ENCODE assay signal across 1 cellular context in the genomic region with DNA sequence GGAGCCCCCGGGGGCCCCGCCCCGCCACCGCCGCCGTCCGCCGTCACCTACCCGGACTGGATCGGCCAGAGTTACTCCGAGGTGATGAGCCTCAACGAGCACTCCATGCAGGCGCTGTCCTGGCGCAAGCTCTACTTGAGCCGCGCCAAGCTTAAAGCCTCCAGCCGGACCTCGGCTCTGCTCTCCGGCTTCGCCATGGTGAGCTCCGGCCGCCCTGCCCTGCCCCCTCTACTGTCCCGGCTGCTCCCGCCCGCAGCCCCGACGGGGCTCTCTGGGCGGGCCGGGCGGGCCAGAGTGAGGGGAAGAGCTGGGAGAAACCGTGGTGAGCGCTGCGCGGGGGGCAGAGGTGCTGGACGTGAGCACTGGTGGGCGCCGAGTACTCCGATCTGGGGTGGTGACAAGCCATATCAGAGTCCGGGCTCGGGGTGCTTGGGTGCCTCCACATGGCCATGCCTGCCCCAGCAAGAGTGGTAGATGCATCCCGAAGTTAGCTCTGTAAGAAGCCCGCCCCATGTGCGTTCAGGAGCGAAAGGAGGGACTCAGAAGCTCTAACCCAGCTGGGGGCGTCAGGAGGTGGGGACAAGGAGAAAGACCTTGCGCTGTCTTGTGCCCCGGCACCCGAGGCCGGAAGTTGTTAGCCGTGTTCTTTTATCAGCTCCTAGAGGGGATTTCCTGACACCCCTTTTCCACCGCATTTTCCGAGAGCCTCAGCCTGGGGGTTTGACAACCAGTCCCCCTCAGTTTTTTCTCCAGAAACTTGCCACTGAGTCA.
A peak's percentile ranks its signal among the peaks of the same experiment; 100 is the strongest.
TF ChIP-seq lines count a peak whose summit lies in the region.

No MANE protein-coding gene starts in this region.

TF ChIP-seq in HepG2, 621 proteins besides CTCF, POLR2A, EP300 and RAD21 (continued from another document and continues in another):
- TF ChIP-seq NFIB (CRISPR knock-in tag; IDR thresholded peaks at IDR 0.05; ENCODE audit: borderline replicate concordance) (no peak), ERF (CRISPR knock-in tag; IDR thresholded peaks at IDR 0.05) (no peak), ZNF550 (CRISPR knock-in tag; IDR thresholded peaks at IDR 0.05; ENCODE audit: borderline replicate concordance) (no peak), HCFC1 (IDR thresholded peaks at IDR 0.05; ENCODE audit: low read depth, low read length) (no peak), NFYB (CRISPR knock-in tag; IDR thresholded peaks at IDR 0.05) (no peak), FOXO1 (CRISPR knock-in tag; IDR thresholded peaks at IDR 0.05) (no peak), SCMH1 (CRISPR knock-in tag; IDR thresholded peaks at IDR 0.05; ENCODE audit: borderline replicate concordance) (no peak), ZNF496 (CRISPR knock-in tag; IDR thresholded peaks at IDR 0.05; ENCODE audit: insufficient replicate concordance) (no peak), ZNF17 (CRISPR knock-in tag; IDR thresholded peaks at IDR 0.05) (no peak), SIN3A (IDR thresholded peaks at IDR 0.05; ENCODE audit: borderline replicate concordance, low read depth, low read length) (no peak; the same call in 1 of the 2 replicates), PHF21A (CRISPR knock-in tag; IDR thresholded peaks at IDR 0.05) (0 out of 2 replicates have a peak, but pooled peaks have one; percentile 19), KLF11 (CRISPR knock-in tag; IDR thresholded peaks at IDR 0.05) (no peak), ZNF282 (IDR thresholded peaks at IDR 0.05; ENCODE audit: partially characterized antibody) (no peak), ZNF780A (CRISPR knock-in tag; IDR thresholded peaks at IDR 0.05) (no peak), PHF20 (CRISPR knock-in tag; IDR thresholded peaks at IDR 0.05) (peak; percentile 33), MBNL3 (CRISPR knock-in tag; conservative IDR thresholded peaks at IDR 0.05) (no peak), ISX (CRISPR knock-in tag; conservative IDR thresholded peaks at IDR 0.05) (no peak), SAP130 (CRISPR knock-in tag; IDR thresholded peaks at IDR 0.05; ENCODE audit: low read depth) (peak; percentile 67), HNF4A (CRISPR knock-in tag; IDR thresholded peaks at IDR 0.05) (no peak), ZNF75D (CRISPR knock-in tag; IDR thresholded peaks at IDR 0.05; ENCODE audit: borderline replicate concordance) (no peak), MLLT10 (CRISPR knock-in tag; IDR thresholded peaks at IDR 0.05) (no peak), ZNF552 (CRISPR knock-in tag; IDR thresholded peaks at IDR 0.05; ENCODE audit: borderline replicate concordance) (no peak), ZNF563 (CRISPR knock-in tag; IDR thresholded peaks at IDR 0.05) (no peak), ZNF562 (CRISPR knock-in tag; IDR thresholded peaks at IDR 0.05; ENCODE audit: borderline replicate concordance) (no peak), ZBTB7A (CRISPR knock-in tag; IDR thresholded peaks at IDR 0.05) (no peak), NR2F1 (CRISPR knock-in tag; IDR thresholded peaks at IDR 0.05) (no peak), U2AF1 (optimal IDR thresholded peaks at IDR 0.05; ENCODE audit: low read depth, low read length) (no peak), ESRRA (CRISPR knock-in tag; IDR thresholded peaks at IDR 0.05; ENCODE audit: low read depth) (peak; percentile 12; the same call in 1 of the 2 replicates), TAF1 (CRISPR knock-in tag; IDR thresholded peaks at IDR 0.05) (peak; percentile 10; the same call in 1 of the 2 replicates), MTF1 (CRISPR knock-in tag; IDR thresholded peaks at IDR 0.05) (0 out of 2 replicates have a peak, but pooled peaks have one; percentile 31), DMAP1 (CRISPR knock-in tag; IDR thresholded peaks at IDR 0.05) (no peak), ZNF256 (CRISPR knock-in tag; conservative IDR thresholded peaks at IDR 0.05) (no peak), ZFYVE20 (CRISPR knock-in tag; IDR thresholded peaks at IDR 0.05; ENCODE audit: borderline replicate concordance, low read depth) (no peak)
- TF ChIP-seq, protein P1, sequence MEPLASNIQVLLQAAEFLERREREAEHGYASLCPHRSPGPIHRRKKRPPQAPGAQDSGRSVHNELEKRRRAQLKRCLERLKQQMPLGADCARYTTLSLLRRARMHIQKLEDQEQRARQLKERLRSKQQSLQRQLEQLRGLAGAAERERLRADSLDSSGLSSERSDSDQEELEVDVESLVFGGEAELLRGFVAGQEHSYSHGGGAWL (CRISPR knock-in tag; IDR thresholded peaks at IDR 0.05), result no peak
- TF ChIP-seq, protein P2, sequence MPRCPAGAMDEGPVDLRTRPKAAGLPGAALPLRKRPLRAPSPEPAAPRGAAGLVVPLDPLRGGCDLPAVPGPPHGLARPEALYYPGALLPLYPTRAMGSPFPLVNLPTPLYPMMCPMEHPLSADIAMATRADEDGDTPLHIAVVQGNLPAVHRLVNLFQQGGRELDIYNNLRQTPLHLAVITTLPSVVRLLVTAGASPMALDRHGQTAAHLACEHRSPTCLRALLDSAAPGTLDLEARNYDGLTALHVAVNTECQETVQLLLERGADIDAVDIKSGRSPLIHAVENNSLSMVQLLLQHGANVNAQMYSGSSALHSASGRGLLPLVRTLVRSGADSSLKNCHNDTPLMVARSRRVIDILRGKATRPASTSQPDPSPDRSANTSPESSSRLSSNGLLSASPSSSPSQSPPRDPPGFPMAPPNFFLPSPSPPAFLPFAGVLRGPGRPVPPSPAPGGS (CRISPR knock-in tag; IDR thresholded peaks at IDR 0.05), result no peak
- TF ChIP-seq, protein P3, sequence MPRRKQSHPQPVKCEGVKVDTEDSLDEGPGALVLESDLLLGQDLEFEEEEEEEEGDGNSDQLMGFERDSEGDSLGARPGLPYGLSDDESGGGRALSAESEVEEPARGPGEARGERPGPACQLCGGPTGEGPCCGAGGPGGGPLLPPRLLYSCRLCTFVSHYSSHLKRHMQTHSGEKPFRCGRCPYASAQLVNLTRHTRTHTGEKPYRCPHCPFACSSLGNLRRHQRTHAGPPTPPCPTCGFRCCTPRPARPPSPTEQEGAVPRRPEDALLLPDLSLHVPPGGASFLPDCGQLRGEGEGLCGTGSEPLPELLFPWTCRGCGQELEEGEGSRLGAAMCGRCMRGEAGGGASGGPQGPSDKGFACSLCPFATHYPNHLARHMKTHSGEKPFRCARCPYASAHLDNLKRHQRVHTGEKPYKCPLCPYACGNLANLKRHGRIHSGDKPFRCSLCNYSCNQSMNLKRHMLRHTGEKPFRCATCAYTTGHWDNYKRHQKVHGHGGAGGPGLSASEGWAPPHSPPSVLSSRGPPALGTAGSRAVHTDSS (CRISPR knock-in tag; conservative IDR thresholded peaks at IDR 0.05), result no peak
- TF ChIP-seq, protein P4, sequence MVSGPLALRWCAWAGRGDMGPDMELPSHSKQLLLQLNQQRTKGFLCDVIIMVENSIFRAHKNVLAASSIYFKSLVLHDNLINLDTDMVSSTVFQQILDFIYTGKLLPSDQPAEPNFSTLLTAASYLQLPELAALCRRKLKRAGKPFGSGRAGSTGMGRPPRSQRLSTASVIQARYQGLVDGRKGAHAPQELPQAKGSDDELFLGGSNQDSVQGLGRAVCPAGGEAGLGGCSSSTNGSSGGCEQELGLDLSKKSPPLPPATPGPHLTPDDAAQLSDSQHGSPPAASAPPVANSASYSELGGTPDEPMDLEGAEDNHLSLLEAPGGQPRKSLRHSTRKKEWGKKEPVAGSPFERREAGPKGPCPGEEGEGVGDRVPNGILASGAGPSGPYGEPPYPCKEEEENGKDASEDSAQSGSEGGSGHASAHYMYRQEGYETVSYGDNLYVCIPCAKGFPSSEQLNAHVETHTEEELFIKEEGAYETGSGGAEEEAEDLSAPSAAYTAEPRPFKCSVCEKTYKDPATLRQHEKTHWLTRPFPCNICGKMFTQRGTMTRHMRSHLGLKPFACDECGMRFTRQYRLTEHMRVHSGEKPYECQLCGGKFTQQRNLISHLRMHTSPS (CRISPR knock-in tag; IDR thresholded peaks at IDR 0.05; ENCODE audit: low read depth), result no peak
- TF ChIP-seq, protein P5, sequence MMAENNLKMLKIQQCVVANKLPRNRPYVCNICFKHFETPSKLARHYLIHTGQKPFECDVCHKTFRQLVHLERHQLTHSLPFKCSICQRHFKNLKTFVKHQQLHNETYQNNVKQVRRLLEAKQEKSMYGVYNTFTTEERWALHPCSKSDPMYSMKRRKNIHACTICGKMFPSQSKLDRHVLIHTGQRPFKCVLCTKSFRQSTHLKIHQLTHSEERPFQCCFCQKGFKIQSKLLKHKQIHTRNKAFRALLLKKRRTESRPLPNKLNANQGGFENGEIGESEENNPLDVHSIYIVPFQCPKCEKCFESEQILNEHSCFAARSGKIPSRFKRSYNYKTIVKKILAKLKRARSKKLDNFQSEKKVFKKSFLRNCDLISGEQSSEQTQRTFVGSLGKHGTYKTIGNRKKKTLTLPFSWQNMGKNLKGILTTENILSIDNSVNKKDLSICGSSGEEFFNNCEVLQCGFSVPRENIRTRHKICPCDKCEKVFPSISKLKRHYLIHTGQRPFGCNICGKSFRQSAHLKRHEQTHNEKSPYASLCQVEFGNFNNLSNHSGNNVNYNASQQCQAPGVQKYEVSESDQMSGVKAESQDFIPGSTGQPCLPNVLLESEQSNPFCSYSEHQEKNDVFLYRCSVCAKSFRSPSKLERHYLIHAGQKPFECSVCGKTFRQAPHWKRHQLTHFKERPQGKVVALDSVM (CRISPR knock-in tag; IDR thresholded peaks at IDR 0.05), result no peak
- TF ChIP-seq, protein P6, sequence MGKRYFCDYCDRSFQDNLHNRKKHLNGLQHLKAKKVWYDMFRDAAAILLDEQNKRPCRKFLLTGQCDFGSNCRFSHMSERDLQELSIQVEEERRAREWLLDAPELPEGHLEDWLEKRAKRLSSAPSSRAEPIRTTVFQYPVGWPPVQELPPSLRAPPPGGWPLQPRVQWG (CRISPR knock-in tag; IDR thresholded peaks at IDR 0.05; ENCODE audit: borderline replicate concordance, low read depth), result no peak
- TF ChIP-seq, protein P7, sequence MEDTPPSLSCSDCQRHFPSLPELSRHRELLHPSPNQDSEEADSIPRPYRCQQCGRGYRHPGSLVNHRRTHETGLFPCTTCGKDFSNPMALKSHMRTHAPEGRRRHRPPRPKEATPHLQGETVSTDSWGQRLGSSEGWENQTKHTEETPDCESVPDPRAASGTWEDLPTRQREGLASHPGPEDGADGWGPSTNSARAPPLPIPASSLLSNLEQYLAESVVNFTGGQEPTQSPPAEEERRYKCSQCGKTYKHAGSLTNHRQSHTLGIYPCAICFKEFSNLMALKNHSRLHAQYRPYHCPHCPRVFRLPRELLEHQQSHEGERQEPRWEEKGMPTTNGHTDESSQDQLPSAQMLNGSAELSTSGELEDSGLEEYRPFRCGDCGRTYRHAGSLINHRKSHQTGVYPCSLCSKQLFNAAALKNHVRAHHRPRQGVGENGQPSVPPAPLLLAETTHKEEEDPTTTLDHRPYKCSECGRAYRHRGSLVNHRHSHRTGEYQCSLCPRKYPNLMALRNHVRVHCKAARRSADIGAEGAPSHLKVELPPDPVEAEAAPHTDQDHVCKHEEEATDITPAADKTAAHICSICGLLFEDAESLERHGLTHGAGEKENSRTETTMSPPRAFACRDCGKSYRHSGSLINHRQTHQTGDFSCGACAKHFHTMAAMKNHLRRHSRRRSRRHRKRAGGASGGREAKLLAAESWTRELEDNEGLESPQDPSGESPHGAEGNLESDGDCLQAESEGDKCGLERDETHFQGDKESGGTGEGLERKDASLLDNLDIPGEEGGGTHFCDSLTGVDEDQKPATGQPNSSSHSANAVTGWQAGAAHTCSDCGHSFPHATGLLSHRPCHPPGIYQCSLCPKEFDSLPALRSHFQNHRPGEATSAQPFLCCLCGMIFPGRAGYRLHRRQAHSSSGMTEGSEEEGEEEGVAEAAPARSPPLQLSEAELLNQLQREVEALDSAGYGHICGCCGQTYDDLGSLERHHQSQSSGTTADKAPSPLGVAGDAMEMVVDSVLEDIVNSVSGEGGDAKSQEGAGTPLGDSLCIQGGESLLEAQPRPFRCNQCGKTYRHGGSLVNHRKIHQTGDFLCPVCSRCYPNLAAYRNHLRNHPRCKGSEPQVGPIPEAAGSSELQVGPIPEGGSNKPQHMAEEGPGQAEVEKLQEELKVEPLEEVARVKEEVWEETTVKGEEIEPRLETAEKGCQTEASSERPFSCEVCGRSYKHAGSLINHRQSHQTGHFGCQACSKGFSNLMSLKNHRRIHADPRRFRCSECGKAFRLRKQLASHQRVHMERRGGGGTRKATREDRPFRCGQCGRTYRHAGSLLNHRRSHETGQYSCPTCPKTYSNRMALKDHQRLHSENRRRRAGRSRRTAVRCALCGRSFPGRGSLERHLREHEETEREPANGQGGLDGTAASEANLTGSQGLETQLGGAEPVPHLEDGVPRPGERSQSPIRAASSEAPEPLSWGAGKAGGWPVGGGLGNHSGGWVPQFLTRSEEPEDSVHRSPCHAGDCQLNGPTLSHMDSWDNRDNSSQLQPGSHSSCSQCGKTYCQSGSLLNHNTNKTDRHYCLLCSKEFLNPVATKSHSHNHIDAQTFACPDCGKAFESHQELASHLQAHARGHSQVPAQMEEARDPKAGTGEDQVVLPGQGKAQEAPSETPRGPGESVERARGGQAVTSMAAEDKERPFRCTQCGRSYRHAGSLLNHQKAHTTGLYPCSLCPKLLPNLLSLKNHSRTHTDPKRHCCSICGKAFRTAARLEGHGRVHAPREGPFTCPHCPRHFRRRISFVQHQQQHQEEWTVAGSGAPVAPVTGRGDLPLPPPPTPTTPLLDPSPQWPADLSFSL (CRISPR knock-in tag; IDR thresholded peaks at IDR 0.05), result 0 out of 2 replicates have a peak, but pooled peaks have one; percentile 36
- TF ChIP-seq, protein P8, sequence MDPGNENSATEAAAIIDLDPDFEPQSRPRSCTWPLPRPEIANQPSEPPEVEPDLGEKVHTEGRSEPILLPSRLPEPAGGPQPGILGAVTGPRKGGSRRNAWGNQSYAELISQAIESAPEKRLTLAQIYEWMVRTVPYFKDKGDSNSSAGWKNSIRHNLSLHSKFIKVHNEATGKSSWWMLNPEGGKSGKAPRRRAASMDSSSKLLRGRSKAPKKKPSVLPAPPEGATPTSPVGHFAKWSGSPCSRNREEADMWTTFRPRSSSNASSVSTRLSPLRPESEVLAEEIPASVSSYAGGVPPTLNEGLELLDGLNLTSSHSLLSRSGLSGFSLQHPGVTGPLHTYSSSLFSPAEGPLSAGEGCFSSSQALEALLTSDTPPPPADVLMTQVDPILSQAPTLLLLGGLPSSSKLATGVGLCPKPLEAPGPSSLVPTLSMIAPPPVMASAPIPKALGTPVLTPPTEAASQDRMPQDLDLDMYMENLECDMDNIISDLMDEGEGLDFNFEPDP (CRISPR knock-in tag; conservative IDR thresholded peaks at IDR 0.05), result 0 out of 2 replicates have a peak, but pooled peaks have one; percentile 83
- TF ChIP-seq, protein P9, sequence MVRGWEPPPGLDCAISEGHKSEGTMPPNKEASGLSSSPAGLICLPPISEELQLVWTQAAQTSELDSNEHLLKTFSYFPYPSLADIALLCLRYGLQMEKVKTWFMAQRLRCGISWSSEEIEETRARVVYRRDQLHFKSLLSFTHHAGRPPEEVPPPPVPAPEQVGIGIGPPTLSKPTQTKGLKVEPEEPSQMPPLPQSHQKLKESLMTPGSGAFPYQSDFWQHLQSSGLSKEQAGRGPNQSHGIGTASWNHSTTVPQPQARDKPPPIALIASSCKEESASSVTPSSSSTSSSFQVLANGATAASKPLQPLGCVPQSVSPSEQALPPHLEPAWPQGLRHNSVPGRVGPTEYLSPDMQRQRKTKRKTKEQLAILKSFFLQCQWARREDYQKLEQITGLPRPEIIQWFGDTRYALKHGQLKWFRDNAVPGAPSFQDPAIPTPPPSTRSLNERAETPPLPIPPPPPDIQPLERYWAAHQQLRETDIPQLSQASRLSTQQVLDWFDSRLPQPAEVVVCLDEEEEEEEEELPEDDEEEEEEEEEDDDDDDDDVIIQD (CRISPR knock-in tag; IDR thresholded peaks at IDR 0.05; ENCODE audit: low read depth), result no peak
- TF ChIP-seq, protein P10, sequence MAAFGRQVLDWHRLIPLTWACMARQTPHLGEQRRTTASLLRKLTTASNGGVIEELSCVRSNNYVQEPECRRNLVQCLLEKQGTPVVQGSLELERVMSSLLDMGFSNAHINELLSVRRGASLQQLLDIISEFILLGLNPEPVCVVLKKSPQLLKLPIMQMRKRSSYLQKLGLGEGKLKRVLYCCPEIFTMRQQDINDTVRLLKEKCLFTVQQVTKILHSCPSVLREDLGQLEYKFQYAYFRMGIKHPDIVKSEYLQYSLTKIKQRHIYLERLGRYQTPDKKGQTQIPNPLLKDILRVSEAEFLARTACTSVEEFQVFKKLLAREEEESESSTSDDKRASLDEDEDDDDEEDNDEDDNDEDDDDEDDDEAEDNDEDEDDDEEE (CRISPR knock-in tag; IDR thresholded peaks at IDR 0.05), result no peak
